12 cellular contexts compared by ENCODE assay signal in the genomic region with DNA sequence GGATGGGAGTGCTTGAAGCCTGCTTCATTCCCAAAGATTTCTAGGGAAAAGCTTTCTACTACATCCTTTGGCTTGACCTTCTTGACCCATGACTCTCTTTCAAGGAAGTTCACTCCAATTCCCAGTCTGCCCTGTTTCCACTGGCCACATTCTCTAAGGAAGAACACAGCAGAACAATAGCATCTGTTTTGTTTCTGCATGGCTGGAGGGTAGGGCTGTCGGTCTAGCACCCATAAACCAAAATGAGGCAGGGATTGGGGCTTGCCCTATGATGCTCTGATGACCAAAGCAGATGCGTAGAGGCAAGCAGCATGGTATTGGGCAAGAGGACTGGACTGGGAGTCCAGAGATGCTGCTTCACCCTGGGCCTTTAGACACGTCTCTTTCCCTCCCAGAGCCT. TPM values are rescaled to one million over a fixed set of nuclear protein-coding genes. Genes with fewer than 3 reads are reported as not detected.
DNase-seq lines count a peak whose midpoint lies in the region; ATAC-seq, FAIRE-seq and TF ChIP-seq lines count a peak whose summit lies in the region.
"Had no signal": no experiment of that assay in that cellular context is flagged by ENCODE, and none has a peak within 500 bp of the region (broad histone marks: within the 10 kb centered on the region; RNA-seq: fewer than 3 reads in every experiment).

No MANE protein-coding gene starts in this region.

- no peak for ATAC-seq in activated CD8-positive, alpha-beta memory T cell treated with anti-CD3 and anti-CD28 coated beads, Interleukin-2, amount 10 ng/mL, durations not matched to agents 7 days and 5 days
- ATAC-seq in left lobe of liver, result no peak

- H3K4me2 ChIP-seq in endothelial cell of umbilical vein (ENCODE audit: insufficient read depth, low read length), result peak overlapping the region; percentile 71
- H3K4me2 ChIP-seq in osteoblast (ENCODE audit: insufficient read depth, low read length), result no peak overlapping the region

- no TSS peak for BruUV-seq in endothelial cell of umbilical vein (replicated peaks; lab: Mats Ljungman, UMichigan)

- no peaks in the 10 kb centered on the region for H3K9me1 ChIP-seq in endothelial cell of umbilical vein (replicated peaks; ENCODE audit: control insufficient read depth, extremely low read depth, insufficient read depth, low read length)

- H3K36me3 ChIP-seq in endothelial cell of umbilical vein (ENCODE audit: control insufficient read depth in 2 of 2, extremely low read depth in 1 of 2, insufficient read depth in 2 of 2, low read length in 2 of 2) (no peaks in the 10 kb centered on the region), osteoblast (ENCODE audit: insufficient read depth, low read length) (peaks cover 12% of the 10 kb centered on the region)
- H3K36me3 ChIP-seq: thyroid gland had no signal

- H4K20me1 ChIP-seq in endothelial cell of umbilical vein (replicated peaks; ENCODE audit: control insufficient read depth, extremely low read depth, insufficient read depth, low read length) (no peaks in the 10 kb centered on the region), osteoblast (ENCODE audit: insufficient read depth, low read length) (peaks cover 9% of the 10 kb centered on the region)

- TF ChIP-seq CTCF in endothelial cell of umbilical vein (IDR thresholded peaks at IDR 0.05; ENCODE audit: extremely low read depth in 1 of 2, insufficient read depth in 1 of 2, low read depth in 1 of 2, low read length in 2 of 2), result no peak
- TF ChIP-seq CTCF in osteoblast (IDR thresholded peaks at IDR 0.05; ENCODE audit: extremely low read depth, low read depth, low read length), result no peak

- H3K4me1 ChIP-seq in endothelial cell of umbilical vein (ENCODE audit: control insufficient read depth, extremely low read depth, insufficient read depth, low read length) (peaks cover 15% of the 10 kb centered on the region), osteoblast (ENCODE audit: insufficient read depth, low read length) (no peaks in the 10 kb centered on the region)

- CTCF ChIA-PET in activated CD8-positive, alpha-beta memory T cell treated with anti-CD3 and anti-CD28 coated beads, Interleukin-2, amount 10 ng/mL, durations not matched to agents 7 days and 5 days (lab: Charles Lee), result interaction anchor here (1.2 to 1.9 kb wide), 2 partner anchors 24 to 34 kb away, joined by 4 to 7 read pairs; partner anchors contain the start of genes GOLGA2 and SWI5
- CTCF ChIA-PET in endothelial cell of umbilical vein (lab: Charles Lee), result interaction anchor here (0.6 kb wide), 1 partner anchor 59 kb away, joined by 3 read pairs; no protein-coding TSS in a partner anchor

- in situ Hi-C loops in SK-MEL-5 (cut with HindIII; ENCODE audit: low pct_unique_long_range_greater_than_20kb, low sequenced_read_pairs), result no loop called here

- H3K9ac ChIP-seq in endothelial cell of umbilical vein (replicated peaks; ENCODE audit: extremely low read depth, insufficient read depth, low read length), result no peak overlapping the region

- no peaks in the 10 kb centered on the region for H3K79me2 ChIP-seq in endothelial cell of umbilical vein (ENCODE audit: control insufficient read depth, insufficient read depth, low read length)
- no peaks in the 10 kb centered on the region for H3K79me2 ChIP-seq in osteoblast (ENCODE audit: insufficient read depth, low read length)

- peaks cover 26% of the 10 kb centered on the region for H3K27me3 Mint-ChIP-seq in activated CD8-positive, alpha-beta memory T cell treated with anti-CD3 and anti-CD28 coated beads, Interleukin-2, amount 10 ng/mL, durations not matched to agents 7 days and 5 days

- peak overlapping the region; percentile 18 for H3K4me3 Mint-ChIP-seq in activated CD8-positive, alpha-beta memory T cell treated with anti-CD3 and anti-CD28 coated beads, Interleukin-2, amount 10 ng/mL, durations not matched to agents 7 days and 5 days

- no peak overlapping the region for H3K27ac Mint-ChIP-seq in activated CD8-positive, alpha-beta memory T cell treated with anti-CD3 and anti-CD28 coated beads, Interleukin-2, amount 10 ng/mL, durations not matched to agents 7 days and 5 days

- H3K9me3 Mint-ChIP-seq in activated CD8-positive, alpha-beta memory T cell treated with anti-CD3 and anti-CD28 coated beads, Interleukin-2, amount 10 ng/mL, durations not matched to agents 7 days and 5 days (ENCODE audit: low read depth), result no peaks in the 10 kb centered on the region

- H2AFZ ChIP-seq in endothelial cell of umbilical vein (ENCODE audit: low read depth, low read length) (no peak overlapping the region), osteoblast (ENCODE audit: low read length) (no peak overlapping the region)

- H3K9me3 ChIP-seq in endothelial cell of umbilical vein (replicated peaks; ENCODE audit: control insufficient read depth, insufficient read depth, low read length) (no peaks in the 10 kb centered on the region), osteoblast (ENCODE audit: low read depth, low read length) (no peaks in the 10 kb centered on the region)
- H3K9me3 ChIP-seq: thyroid gland had no signal

- no peak for TF ChIP-seq POLR2A in endothelial cell of umbilical vein (IDR thresholded peaks at IDR 0.05; ENCODE audit: low read depth, low read length)

- intact Hi-C loops in endothelial cell of umbilical vein (cut with micrococcal nuclease), result loop anchor here (2.0 kb wide), 1 partner anchor 49 kb away; the partner anchor contains the start of gene DNM1

- H3K4me3 ChIP-seq in endothelial cell of umbilical vein (replicated peaks in 1 of 3; ENCODE audit: insufficient read depth in 1 of 3, low read depth in 1 of 3, low read length in 3 of 3), result no peak overlapping the region
- no peak overlapping the region for H3K4me3 ChIP-seq in osteoblast (ENCODE audit: insufficient read depth, low read length)

- dilution Hi-C loops in endothelial cell of umbilical vein (cut with MboI; ENCODE audit: extremely low pct_ligation_motif_present, low sequenced_read_pairs), result no loop called here

- H3K36me3 Mint-ChIP-seq in activated CD8-positive, alpha-beta memory T cell treated with anti-CD3 and anti-CD28 coated beads, Interleukin-2, amount 10 ng/mL, durations not matched to agents 7 days and 5 days, result no peaks in the 10 kb centered on the region

- H3K27me3 ChIP-seq in endothelial cell of umbilical vein (ENCODE audit: control insufficient read depth in 2 of 2, insufficient read depth in 2 of 2, low read length in 2 of 2) (no peaks in the 10 kb centered on the region), osteoblast (ENCODE audit: insufficient read depth, low read length) (no peaks in the 10 kb centered on the region)
- H3K27me3 ChIP-seq: thyroid gland had no signal

- POLR2A ChIA-PET in endothelial cell of umbilical vein (lab: Charles Lee), result no interaction called here

- DNase-seq in activated CD8-positive, alpha-beta memory T cell treated with anti-CD3 and anti-CD28 coated beads, Interleukin-2, amount 10 ng/mL, durations not matched to agents 7 days and 5 days, result no peak
- DNase-seq in activated CD8-positive, alpha-beta memory T cell treated with anti-CD3 and anti-CD28 coated beads for 24 hours, result no peak
- peak; percentile 8 for DNase-seq in SK-MEL-5 (ENCODE audit: low read depth, low spot score)
- peak; percentile 45 for DNase-seq in endothelial cell of umbilical vein (ENCODE audit: low read depth, low spot score)
- DNase-seq in osteoblast (ENCODE audit: insufficient read length, low spot score, missing footprints), result peak; percentile 82
- no peak for DNase-seq in left lobe of liver (ENCODE audit: low spot score)
- no peak for DNase-seq in NCI-H2227 (lab: John Stamatoyannopoulos, UW; ENCODE audit: unreplicated experiment)
- DNase-seq in activated gamma-delta T cell treated with Interleukin-2 at 50 U/mL for 16 hours, result no peak
- DNase-seq: nucleus accumbens; stimulated activated CD4-positive, alpha-beta T cell treated with anti-CD3 and anti-CD28 coated beads, Interleukin-4, amount 100 ng/mL, for 4 hours; thyroid gland had no signal

- FAIRE-seq in endothelial cell of umbilical vein (lab: Jason Lieb, UNC), result peak; percentile 94

- H3K27ac ChIP-seq in endothelial cell of umbilical vein (ENCODE audit: insufficient read depth, low read depth, low read length) (no peak overlapping the region), osteoblast (ENCODE audit: low read depth, low read length) (no peak overlapping the region)
- H3K27ac ChIP-seq: HL-60, thyroid gland had no signal

- H3K4me1 Mint-ChIP-seq in activated CD8-positive, alpha-beta memory T cell treated with anti-CD3 and anti-CD28 coated beads, Interleukin-2, amount 10 ng/mL, durations not matched to agents 7 days and 5 days, result peaks cover 10% of the 10 kb centered on the region

RNA-seq across cellular contexts. Expression of gene GOLGA2, which starts 24.1 kb away (rescaled TPM):
- total RNA-seq in activated CD8-positive, alpha-beta memory T cell treated with anti-CD3 and anti-CD28 coated beads, Interleukin-2, amount 10 ng/mL, durations not matched to agents 7 days and 5 days, result 10 to 100 TPM; 47.6 to 57.2 TPM
- 73.6 and 75.3 TPM in 2 replicates for total RNA-seq in SK-MEL-5 (2014; rRNA removed; shearing (Covaris generic))
- polyA plus RNA-seq in SK-MEL-5 (2015; cell fraction: cytosol; rRNA removed), result 133 and 157 TPM in 2 replicates
- polyA plus RNA-seq in SK-MEL-5 (2015; cell fraction: nucleus; rRNA removed), result 86.7 and 113 TPM in 2 replicates
- 107 and 114 TPM in 2 replicates for total RNA-seq in endothelial cell of umbilical vein
- polyA plus RNA-seq in endothelial cell of umbilical vein, result 42.3 and 52.3 TPM in 2 replicates
- polyA plus RNA-seq in endothelial cell of umbilical vein (2011; cell fraction: cytosol; rRNA removed), result 60.9 and 63.1 TPM in 2 replicates
- polyA plus RNA-seq in endothelial cell of umbilical vein (2011; cell fraction: nucleus; rRNA removed), result 168 and 171 TPM in 2 replicates
- 62.3 and 70.7 TPM in 2 replicates for polyA plus RNA-seq in endothelial cell of umbilical vein (2012)
- polyA minus RNA-seq in endothelial cell of umbilical vein, result 76.1 and 77.9 TPM in 2 replicates
- polyA minus RNA-seq in endothelial cell of umbilical vein (2011; cell fraction: cytosol; rRNA and poly(A)+ RNA removed), result 13.6 TPM
- 71.3 and 78.5 TPM in 2 replicates for polyA minus RNA-seq in endothelial cell of umbilical vein (2011; cell fraction: nucleus; rRNA and poly(A)+ RNA removed)
- total RNA-seq in osteoblast, result 121 and 137 TPM in 2 replicates
- total RNA-seq in left lobe of liver, result 34.8 TPM

RNA-seq across cellular contexts. Expression of gene SWI5, which starts 24.4 kb away (rescaled TPM):
- 10 to 100 TPM; 11.8 to 12.1 TPM for total RNA-seq in activated CD8-positive, alpha-beta memory T cell treated with anti-CD3 and anti-CD28 coated beads, Interleukin-2, amount 10 ng/mL, durations not matched to agents 7 days and 5 days
- 39.2 and 42.2 TPM in 2 replicates for total RNA-seq in SK-MEL-5 (2014; rRNA removed; shearing (Covaris generic))
- 44.3 and 51.4 TPM in 2 replicates for polyA plus RNA-seq in SK-MEL-5 (2015; cell fraction: cytosol; rRNA removed)
- 4.1 and 14.3 TPM in 2 replicates for polyA plus RNA-seq in SK-MEL-5 (2015; cell fraction: nucleus; rRNA removed)
- total RNA-seq in endothelial cell of umbilical vein, result 21.2 and 25.2 TPM in 2 replicates
- polyA plus RNA-seq in endothelial cell of umbilical vein, result 58.0 and 62.0 TPM in 2 replicates
- polyA plus RNA-seq in endothelial cell of umbilical vein (2011; cell fraction: cytosol; rRNA removed), result 76.4 and 82.8 TPM in 2 replicates
- 23.2 and 25.4 TPM in 2 replicates for polyA plus RNA-seq in endothelial cell of umbilical vein (2011; cell fraction: nucleus; rRNA removed)
- 38.5 and 41.5 TPM in 2 replicates for polyA plus RNA-seq in endothelial cell of umbilical vein (2012)
- polyA minus RNA-seq in endothelial cell of umbilical vein, result 17.0 and 20.1 TPM in 2 replicates
- 28.7 TPM for polyA minus RNA-seq in endothelial cell of umbilical vein (2011; cell fraction: cytosol; rRNA and poly(A)+ RNA removed)
- 3.7 and 4.8 TPM in 2 replicates for polyA minus RNA-seq in endothelial cell of umbilical vein (2011; cell fraction: nucleus; rRNA and poly(A)+ RNA removed)
- 19.2 and 20.3 TPM in 2 replicates for total RNA-seq in osteoblast
- total RNA-seq in left lobe of liver, result 17.8 TPM

RNA-seq across cellular contexts. Expression of gene DNM1, which starts 48.5 kb away (rescaled TPM):
- total RNA-seq in activated CD8-positive, alpha-beta memory T cell treated with anti-CD3 and anti-CD28 coated beads, Interleukin-2, amount 10 ng/mL, durations not matched to agents 7 days and 5 days, result under 1 TPM; 0.40 to 0.79 TPM
- 0.48 and 0.61 TPM in 2 replicates for total RNA-seq in SK-MEL-5 (2014; rRNA removed; shearing (Covaris generic))
- polyA plus RNA-seq in SK-MEL-5 (2015; cell fraction: cytosol; rRNA removed), result 0.85 and 0.98 TPM in 2 replicates
- 5.4 and 6.4 TPM in 2 replicates for polyA plus RNA-seq in SK-MEL-5 (2015; cell fraction: nucleus; rRNA removed)
- total RNA-seq in endothelial cell of umbilical vein, result 2.9 and 7.9 TPM in 2 replicates
- polyA plus RNA-seq in endothelial cell of umbilical vein, result 0.59 TPM in 2 replicates
- 0.21 and 0.28 TPM in 2 replicates for polyA plus RNA-seq in endothelial cell of umbilical vein (2011; cell fraction: cytosol; rRNA removed)
- polyA plus RNA-seq in endothelial cell of umbilical vein (2011; cell fraction: nucleus; rRNA removed), result 2.7 and 3.9 TPM in 2 replicates
- polyA plus RNA-seq in endothelial cell of umbilical vein (2012), result 0.75 and 1.3 TPM in 2 replicates
- polyA minus RNA-seq in endothelial cell of umbilical vein, result 1.3 and 1.8 TPM in 2 replicates
- polyA minus RNA-seq in endothelial cell of umbilical vein (2011; cell fraction: cytosol; rRNA and poly(A)+ RNA removed), result 1.6 TPM
- 2.1 and 2.2 TPM in 2 replicates for polyA minus RNA-seq in endothelial cell of umbilical vein (2011; cell fraction: nucleus; rRNA and poly(A)+ RNA removed)
- 3.6 and 6.5 TPM in 2 replicates for total RNA-seq in osteoblast
- 3.7 TPM for total RNA-seq in left lobe of liver

Comparison
In these comparisons a context has a peak if more than half of its experiments do, and no peak if none do; other contexts are left out.
1. DNase-seq: peak in SK-MEL-5 (single experiment), endothelial cell of umbilical vein (single experiment) and osteoblast (single experiment); none in activated CD8-positive, alpha-beta memory T cell treated with anti-CD3 and anti-CD28 coated beads, Interleukin-2, amount 10 ng/mL, durations not matched to agents 7 days and 5 days (single experiment), activated CD8-positive, alpha-beta memory T cell treated with anti-CD3 and anti-CD28 coated beads for 24 hours (single experiment), left lobe of liver (single experiment), NCI-H2227 (single experiment) and activated gamma-delta T cell treated with Interleukin-2 at 50 U/mL for 16 hours (single experiment).